Comparison of ENCODE assay signal across 9 cellular contexts in the genomic region with DNA sequence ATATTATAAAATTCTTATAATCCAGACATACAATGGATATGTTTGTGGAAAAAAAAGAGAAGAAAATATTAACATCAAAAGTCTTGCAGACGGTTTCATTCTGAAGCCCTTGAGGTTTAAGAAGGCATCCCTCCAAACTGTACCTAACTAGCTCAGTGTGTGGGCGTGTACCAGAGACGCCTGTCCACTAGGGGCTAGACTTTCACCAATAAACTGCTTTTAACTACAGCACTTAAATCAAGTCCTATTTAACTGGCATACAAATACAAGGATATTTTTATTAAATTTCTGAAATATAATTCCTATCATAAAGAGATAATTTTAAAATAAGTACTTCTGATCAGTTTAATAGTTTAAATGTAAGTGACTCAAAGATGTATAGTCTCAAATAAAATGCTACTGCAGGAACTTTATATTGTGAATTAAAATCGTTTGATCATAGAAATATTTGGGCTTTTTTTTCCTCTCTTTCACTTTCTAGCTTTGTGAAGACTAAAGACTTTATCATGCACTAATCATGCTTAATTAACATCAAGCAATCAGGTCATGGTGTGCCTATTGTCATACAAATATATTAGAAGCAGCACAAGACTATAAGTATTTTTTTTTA.
DNase-seq lines count a peak whose midpoint lies in the region; ATAC-seq and TF ChIP-seq lines count a peak whose summit lies in the region.
"Had no signal": no experiment of that assay in that cellular context is flagged by ENCODE, and none has a peak within 500 bp of the region (broad histone marks: within the 10 kb centered on the region; RNA-seq: fewer than 3 reads in every experiment).

No MANE protein-coding gene starts in this region.

- H2BK120ac ChIP-seq in mesendoderm (ENCODE audit: low read depth, low read length) = no peak overlapping the region

- no peaks in the 10 kb centered on the region for H3K79me2 ChIP-seq in mesendoderm (ENCODE audit: control insufficient read depth, insufficient read depth, low read length)

- H2BK5ac ChIP-seq in mesendoderm (ENCODE audit: low read length) = no peak overlapping the region

- ATAC-seq in T-cell (replicated peaks in 1 of 4) = no peak

- no CpG with 5 or more reads among the region's 4 CpGs for WGBS in mesendoderm (ENCODE audit: extremely low coverage, insufficient coverage, low lambda C conversion rate)

- no peak overlapping the region for H2AK5ac ChIP-seq in mesendoderm (ENCODE audit: low read length)

- no peaks in the 10 kb centered on the region for H3K4me1 ChIP-seq in mesendoderm (ENCODE audit: control insufficient read depth, low read depth, low read length)
- H3K4me1 ChIP-seq: BLaER1 had no signal

- no peak overlapping the region for H3K4me3 Mint-ChIP-seq in T-cell

- peak; percentile 87 for TF ChIP-seq CTCF in astrocyte of the cerebellum (IDR thresholded peaks at IDR 0.05; ENCODE audit: low read depth, low read length, missing control alignments)

- POLR2A ChIA-PET in T-cell (lab: Charles Lee) = no interaction called here

- H3K56ac ChIP-seq in mesendoderm (ENCODE audit: low read length) = no peak overlapping the region

- no peak overlapping the region for H3K4ac ChIP-seq in mesendoderm (ENCODE audit: low read depth, low read length)

- H3K27ac Mint-ChIP-seq in T-cell = no peak overlapping the region

- no peak overlapping the region for H3K18ac ChIP-seq in mesendoderm (ENCODE audit: low read length)

- in situ Hi-C loops in astrocyte of the cerebellum (cut with HindIII; ENCODE audit: low sequenced_read_pairs) = no loop called here

- H3K36me3 Mint-ChIP-seq in T-cell = no peaks in the 10 kb centered on the region

- no peaks in the 10 kb centered on the region for H3K27me3 ChIP-seq in mesendoderm (ENCODE audit: insufficient read depth, low read length, poor library complexity)
- H3K27me3 ChIP-seq: BLaER1 had no signal

- H3K9ac ChIP-seq in mesendoderm (ENCODE audit: low read length) = no peak overlapping the region
- H3K9ac ChIP-seq: BLaER1 had no signal

- DNase-seq in NCI-H1417 (lab: John Stamatoyannopoulos, UW) = peak; percentile 18 to 72 (median 32)
- no peak for DNase-seq in NCI-H1417 treated with DMSO at 0.1 percent for 48 hours (lab: John Stamatoyannopoulos, UW)
- peak; percentile 8 for DNase-seq in MV-4-11 (lab: John Stamatoyannopoulos, UW)
- peak; percentile 58 for DNase-seq in astrocyte of the cerebellum (ENCODE audit: low read depth)
- DNase-seq in mesendoderm = peak; percentile 60
- DNase-seq in activated CD4-positive, CD25-positive, alpha-beta regulatory T cell (lab: John Stamatoyannopoulos, UW) = no peak
- no peak for DNase-seq in T-cell
- no peak for DNase-seq in cardiac septum (ENCODE audit: low spot score)

- H3K36me3 ChIP-seq in mesendoderm (ENCODE audit: control insufficient read depth, insufficient read depth, low read length) = no peaks in the 10 kb centered on the region
- H3K36me3 ChIP-seq: BLaER1 had no signal

- H3K27me3 Mint-ChIP-seq in T-cell = no peaks in the 10 kb centered on the region

- no peak overlapping the region for H4K5ac ChIP-seq in mesendoderm (ENCODE audit: low read length)

- H3K9me3 Mint-ChIP-seq in T-cell = no peaks in the 10 kb centered on the region

- no peak overlapping the region for H4K8ac ChIP-seq in mesendoderm (ENCODE audit: low read depth, low read length)

- no peak overlapping the region for H3K4me2 ChIP-seq in mesendoderm (ENCODE audit: low read length)
- H3K4me2 ChIP-seq: BLaER1 had no signal

- H3K23ac ChIP-seq in mesendoderm (ENCODE audit: low read length) = no peak overlapping the region

- intact Hi-C loops in cardiac septum (cut with DNase I) = no loop called here

- no peaks in the 10 kb centered on the region for H3K4me1 Mint-ChIP-seq in T-cell

- no peak overlapping the region for H3K27ac ChIP-seq in mesendoderm (ENCODE audit: low read depth, low read length)
- H3K27ac ChIP-seq: BLaER1 had no signal

- CTCF ChIA-PET in T-cell (lab: Charles Lee) = no interaction called here

- H3K4me3 ChIP-seq in astrocyte of the cerebellum (ENCODE audit: low read depth, low read length) = no peak overlapping the region
- no peak overlapping the region for H3K4me3 ChIP-seq in mesendoderm (ENCODE audit: low read length)
- H3K4me3 ChIP-seq: BLaER1 had no signal

- no peaks in the 10 kb centered on the region for H3K79me1 ChIP-seq in mesendoderm (ENCODE audit: low read length)

- H2BK15ac ChIP-seq in mesendoderm (replicated peaks; ENCODE audit: low read depth) = no peak overlapping the region

Comparison
In these comparisons a context has a peak if more than half of its experiments do, and no peak if none do; other contexts are left out.
1. DNase-seq: peak in NCI-H1417 (3 of 3), MV-4-11 (single experiment), astrocyte of the cerebellum (single experiment) and mesendoderm (single experiment); none in NCI-H1417 treated with DMSO at 0.1 percent for 48 hours (single experiment), activated CD4-positive, CD25-positive, alpha-beta regulatory T cell (0 of 4), T-cell (0 of 34) and cardiac septum (single experiment).